In genomic region chr12:50057896-50058670, GRCh38 we compare ENCODE assay signal across 9 cellular contexts. TPM values are rescaled to one million over a fixed set of nuclear protein-coding genes. Genes with fewer than 3 reads are reported as not detected.
A peak's percentile ranks its signal among the peaks of the same experiment; 100 is the strongest.
DNase-seq lines count a peak whose midpoint lies in the region; ATAC-seq and TF ChIP-seq lines count a peak whose summit lies in the region.
"Had no signal": no experiment of that assay in that cellular context is flagged by ENCODE, and none has a peak within 500 bp of the region (broad histone marks: within the 10 kb centered on the region; RNA-seq: fewer than 3 reads in every experiment).

No MANE protein-coding gene starts in this region.

- intact Hi-C loops in left ventricle myocardium inferior (cut with micrococcal nuclease) = loop anchor here (5.0 to 10.0 kb wide), 2 partner anchors 91 to 193 kb away; no protein-coding TSS in a partner anchor
- intact Hi-C loops in cardiac septum (cut with DNase I) = loop anchor here (2.0 to 5.0 kb wide), 3 partner anchors 91 to 281 kb away; no protein-coding TSS in a partner anchor
- intact Hi-C loops in lower lobe of right lung (cut with DNase I) = no loop called here

- H3K36me3 ChIP-seq in left ventricle myocardium inferior (no peaks in the 10 kb centered on the region), adipocyte (ENCODE audit: control insufficient read depth, insufficient read depth, low read length, severe bottlenecking) (no peaks in the 10 kb centered on the region), lower lobe of right lung (no peaks in the 10 kb centered on the region), urinary bladder (ENCODE audit: insufficient read depth) (no peaks in the 10 kb centered on the region)

- WGBS in urinary bladder = 19% methylated on average over 30 of the region's 30 CpGs

- H3K27me3 ChIP-seq in left ventricle myocardium inferior (ENCODE audit: low read depth) (peaks cover 61% of the 10 kb centered on the region), adipocyte (replicated peaks; ENCODE audit: control insufficient read depth, insufficient read depth, low read length) (peaks cover 18% of the 10 kb centered on the region), lower lobe of right lung (ENCODE audit: low read depth) (peaks cover 17% of the 10 kb centered on the region)

- H3K9me3 ChIP-seq in left ventricle myocardium inferior (replicated peaks) (no peaks in the 10 kb centered on the region), adipocyte (ENCODE audit: control insufficient read depth, low read length) (no peaks in the 10 kb centered on the region), lower lobe of right lung (no peaks in the 10 kb centered on the region)

- TF ChIP-seq CTCF in left ventricle myocardium inferior (IDR thresholded peaks at IDR 0.05; ENCODE audit: borderline replicate concordance) = no peak
- no peak for TF ChIP-seq CTCF in lower lobe of right lung (IDR thresholded peaks at IDR 0.05)

- no peak for ATAC-seq in lower lobe of right lung
- no peak for ATAC-seq in GM19351 (IDR thresholded peaks at IDR 0.05; ENCODE audit: unreplicated experiment)
- ATAC-seq in HG03354 (IDR thresholded peaks at IDR 0.05; ENCODE audit: poor library complexity, severe bottlenecking, unreplicated experiment) = no peak

- DNase-seq in left ventricle myocardium inferior (no peak), cardiac septum (ENCODE audit: low spot score) (no peak), adipocyte (ENCODE audit: low read depth) (no peak), lower lobe of right lung (peak; percentile 32), AG08396 (ENCODE audit: low spot score) (no peak)

- H3K27ac ChIP-seq in left ventricle myocardium inferior (replicated peaks) = no peak overlapping the region
- H3K27ac ChIP-seq in lower lobe of right lung = no peak overlapping the region
- H3K27ac ChIP-seq in urinary bladder (ENCODE audit: low read depth) = no peak overlapping the region

- H3K9ac ChIP-seq in adipocyte (ENCODE audit: low read length) = no peak overlapping the region

- H3K4me3 ChIP-seq in left ventricle myocardium inferior (peak overlapping the region; percentile 78), adipocyte (ENCODE audit: low read length) (peak overlapping the region; percentile 79), lower lobe of right lung (peak overlapping the region; percentile 64), urinary bladder (ENCODE audit: low read depth, low read length) (peak overlapping the region; percentile 59)

- H3K4me1 ChIP-seq in left ventricle myocardium inferior (peaks cover 22% of the 10 kb centered on the region), adipocyte (ENCODE audit: control insufficient read depth, insufficient read depth, low read length) (peaks cover 17% of the 10 kb centered on the region), lower lobe of right lung (peaks cover 17% of the 10 kb centered on the region), urinary bladder (ENCODE audit: insufficient read depth) (no peaks in the 10 kb centered on the region)

RNA-seq across cellular contexts. Expression of gene ASIC1, which starts 0.7 kb away (rescaled TPM):
- total RNA-seq in left ventricle myocardium inferior (0.96 TPM), cardiac septum (0.30 TPM), lower lobe of right lung (1.6 TPM), urinary bladder (2.7 TPM)
- 5.4 TPM for polyA plus RNA-seq in urinary bladder

RNA-seq across cellular contexts. Expression of gene SMARCD1, which starts 27.1 kb away (rescaled TPM):
- total RNA-seq in left ventricle myocardium inferior (15.4 TPM), cardiac septum (20.5 TPM), lower lobe of right lung (44.2 TPM), urinary bladder (30.2 TPM)
- 31.2 TPM for polyA plus RNA-seq in urinary bladder

RNA-seq across cellular contexts. Expression of gene RACGAP1, which starts 32.8 kb away (rescaled TPM):
- total RNA-seq in left ventricle myocardium inferior = 5.4 TPM
- total RNA-seq in cardiac septum = 2.6 TPM
- 13.7 TPM for total RNA-seq in lower lobe of right lung
- 40.0 TPM for total RNA-seq in urinary bladder
- 10.6 TPM for polyA plus RNA-seq in urinary bladder

RNA-seq across cellular contexts. Expression of gene GPD1, which starts 45.7 kb away (rescaled TPM):
- 9.0 TPM for total RNA-seq in left ventricle myocardium inferior
- 5.1 TPM for total RNA-seq in cardiac septum
- total RNA-seq in lower lobe of right lung = 67.0 TPM
- 2.2 TPM for total RNA-seq in urinary bladder
- polyA plus RNA-seq in urinary bladder = 16.0 TPM
- total RNA-seq: glomerular endothelial cell had no signal

RNA-seq across cellular contexts. Expression of gene COX14, which starts 54.0 kb away (rescaled TPM):
- total RNA-seq in left ventricle myocardium inferior = 195 TPM
- total RNA-seq in cardiac septum = 152 TPM
- total RNA-seq in lower lobe of right lung = 68.0 TPM
- total RNA-seq in urinary bladder = 30.5 TPM
- 135 TPM for polyA plus RNA-seq in urinary bladder
